Comparison of ENCODE assay signal across 18 cellular contexts in genomic region chr3:73727854-73728253, GRCh38.
A peak's percentile ranks its signal among the peaks of the same experiment; 100 is the strongest.
DNase-seq lines count a peak whose midpoint lies in the region; ATAC-seq and TF ChIP-seq lines count a peak whose summit lies in the region.
"Had no signal": no experiment of that assay in that cellular context is flagged by ENCODE, and none has a peak within 500 bp of the region (broad histone marks: within the 10 kb centered on the region; RNA-seq: fewer than 3 reads in every experiment).

No MANE protein-coding gene starts in this region.

- TF ChIP-seq RAD21 in SK-N-SH (IDR thresholded peaks at IDR 0.05; ENCODE audit: low read length) = no peak

- POLR2A ChIA-PET in SK-N-SH (lab: Yijun Ruan, JAX) = no interaction called here

- CTCF ChIA-PET in SK-N-SH (lab: Yijun Ruan, JAX) = interaction anchor here (0.8 kb wide), 1 partner anchor 219 kb away, joined by 4 read pairs; no protein-coding TSS in a partner anchor

- no peak overlapping the region for H3K27ac Mint-ChIP-seq in stimulated activated memory B cell treated with anti-CD40 and anti-IgM and Interleukin-4, amounts not matched to agents 10 μg/mL and 1 μg/mL and 100 μg/mL, for 72 hours
- H3K27ac Mint-ChIP-seq: activated naive CD8-positive, alpha-beta T cell treated with anti-CD3 and anti-CD28 coated beads, Interleukin-2, amount 50 U/mL, for 24 hours; activated T-cell treated with anti-CD3 and anti-CD28 coated beads, Interleukin-2, amount 50 U/mL, for 72 hours had no signal

- no peak for TF ChIP-seq EP300 in SK-N-SH (IDR thresholded peaks at IDR 0.05; ENCODE audit: borderline replicate concordance in 1 of 2, low read depth in 1 of 2, low read length in 1 of 2)

- no peaks in the 10 kb centered on the region for H3F3A ChIP-seq in SK-N-SH (replicated peaks; ENCODE audit: insufficient read depth)

- H3K4me1 Mint-ChIP-seq in stimulated activated memory B cell treated with anti-CD40 and anti-IgM and Interleukin-4, amounts not matched to agents 10 μg/mL and 1 μg/mL and 100 μg/mL, for 72 hours = no peaks in the 10 kb centered on the region
- H3K4me1 Mint-ChIP-seq: activated naive CD8-positive, alpha-beta T cell treated with anti-CD3 and anti-CD28 coated beads, Interleukin-2, amount 50 U/mL, for 24 hours had no signal

- TF ChIP-seq CTCF in SK-N-SH (IDR thresholded peaks at IDR 0.05) = no peak
- TF ChIP-seq CTCF in tibial artery (IDR thresholded peaks at IDR 0.05) = no peak

- H3K27me3 ChIP-seq in SK-N-SH (ENCODE audit: insufficient read depth) (no peaks in the 10 kb centered on the region), ectodermal cell (ENCODE audit: control insufficient read depth, insufficient read depth, low read length, poor library complexity, severe bottlenecking) (no peaks in the 10 kb centered on the region), muscle layer of duodenum (ENCODE audit: low read depth, low read length) (no peaks in the 10 kb centered on the region), tibial artery (no peaks in the 10 kb centered on the region)
- H3K27me3 ChIP-seq: pancreas had no signal

- H3K4me1 ChIP-seq in SK-N-SH (ENCODE audit: control insufficient read depth in 1 of 2, insufficient read depth in 2 of 2, low read depth in 1 of 2, low read length in 1 of 2) (peaks cover 11 to 14% of the 10 kb centered on the region in 2 experiments), ectodermal cell (ENCODE audit: control insufficient read depth, insufficient read depth, low read length) (peaks cover 23% of the 10 kb centered on the region), muscle layer of duodenum (ENCODE audit: control insufficient read depth in 1 of 2, insufficient read depth in 2 of 2, low read length in 2 of 2) (peaks cover 6 to 12% of the 10 kb centered on the region in 2 donors), tibial artery (peaks cover 0 to 17% (median 10%) of the 10 kb centered on the region in 4 donors)
- H3K4me1 ChIP-seq: pancreas had no signal

- no peak overlapping the region for H3K4me3 ChIP-seq in SK-N-SH (ENCODE audit: low read depth in 2 of 2, low read length in 1 of 2)
- no peak overlapping the region for H3K4me3 ChIP-seq in ectodermal cell (ENCODE audit: insufficient read depth, low read depth, low read length)
- no peak overlapping the region for H3K4me3 ChIP-seq in muscle layer of duodenum (ENCODE audit: low read depth in 1 of 2, low read length in 2 of 2)
- H3K4me3 ChIP-seq in tibial artery = no peak overlapping the region
- H3K4me3 ChIP-seq: lung, pancreas had no signal

- H3K9ac ChIP-seq in SK-N-SH = no peak overlapping the region

- no peaks in the 10 kb centered on the region for H3K9me3 ChIP-seq in SK-N-SH
- no peaks in the 10 kb centered on the region for H3K9me3 ChIP-seq in ectodermal cell (ENCODE audit: control insufficient read depth, low read length)
- no peaks in the 10 kb centered on the region for H3K9me3 ChIP-seq in muscle layer of duodenum (ENCODE audit: control insufficient read depth in 1 of 2, low read length in 2 of 2)
- H3K9me3 ChIP-seq in tibial artery = no peaks in the 10 kb centered on the region
- H3K9me3 ChIP-seq: pancreas, thoracic aorta had no signal

- no peaks in the 10 kb centered on the region for H3K36me3 ChIP-seq in SK-N-SH (replicated peaks in 1 of 2; ENCODE audit: control insufficient read depth in 1 of 2, insufficient read depth in 2 of 2, low read length in 1 of 2)
- no peaks in the 10 kb centered on the region for H3K36me3 ChIP-seq in ectodermal cell (ENCODE audit: control insufficient read depth, insufficient read depth, low read length)
- H3K36me3 ChIP-seq in muscle layer of duodenum (ENCODE audit: control insufficient read depth in 1 of 2, insufficient read depth in 2 of 2, low read length in 2 of 2) = no peaks in the 10 kb centered on the region
- H3K36me3 ChIP-seq in tibial artery = no peaks in the 10 kb centered on the region
- H3K36me3 ChIP-seq: pancreas, thoracic aorta had no signal

- no peak for ATAC-seq in HG02970 (IDR thresholded peaks at IDR 0.05; ENCODE audit: low FRiP score, unreplicated experiment)
- ATAC-seq in stimulated activated memory B cell treated with anti-CD40 and anti-IgM and Interleukin-4, amounts not matched to agents 10 μg/mL and 1 μg/mL and 100 μg/mL, for 72 hours = no peak
- ATAC-seq: activated naive CD8-positive, alpha-beta T cell treated with anti-CD3 and anti-CD28 coated beads, Interleukin-2, amount 50 U/mL, for 24 hours; activated T-cell treated with anti-CD3 and anti-CD28 coated beads, Interleukin-2, amount 50 U/mL, for 72 hours had no signal

- no peak overlapping the region for H3K4me3 Mint-ChIP-seq in stimulated activated memory B cell treated with anti-CD40 and anti-IgM and Interleukin-4, amounts not matched to agents 10 μg/mL and 1 μg/mL and 100 μg/mL, for 72 hours
- H3K4me3 Mint-ChIP-seq: activated naive CD8-positive, alpha-beta T cell treated with anti-CD3 and anti-CD28 coated beads, Interleukin-2, amount 50 U/mL, for 24 hours; activated T-cell treated with anti-CD3 and anti-CD28 coated beads, Interleukin-2, amount 50 U/mL, for 72 hours had no signal

- no peaks in the 10 kb centered on the region for H4K20me1 ChIP-seq in SK-N-SH (ENCODE audit: insufficient read depth)

- WGBS in SK-N-SH (ENCODE audit: low lambda C conversion rate) = 65% methylated on average over 2 of the region's 2 CpGs
- WGBS in ectodermal cell, 2 experiments = 87 to 90% methylated on average over 2 of the region's 2 CpGs

- H3K36me3 Mint-ChIP-seq in stimulated activated memory B cell treated with anti-CD40 and anti-IgM and Interleukin-4, amounts not matched to agents 10 μg/mL and 1 μg/mL and 100 μg/mL, for 72 hours = no peaks in the 10 kb centered on the region

- peak overlapping the region; percentile 65 for H3K4me2 ChIP-seq in SK-N-SH

- H2AFZ ChIP-seq in SK-N-SH (ENCODE audit: low read depth) = peak overlapping the region; percentile 71

- peak overlapping the region; percentile 65 to 82 for H3K27ac ChIP-seq in SK-N-SH (ENCODE audit: low read depth in 2 of 2, low read length in 1 of 2)
- peak overlapping the region; percentile 57 for H3K27ac ChIP-seq in ectodermal cell (ENCODE audit: insufficient read depth, low read depth, low read length, poor library complexity, severe bottlenecking)
- H3K27ac ChIP-seq in muscle layer of duodenum (ENCODE audit: low read length) = peak overlapping the region; percentile 25
- H3K27ac ChIP-seq in tibial artery = peak overlapping the region; percentile 20 to 47
- H3K27ac ChIP-seq: C4-2B, pancreas had no signal

- no peaks in the 10 kb centered on the region for H3K27me3 Mint-ChIP-seq in stimulated activated memory B cell treated with anti-CD40 and anti-IgM and Interleukin-4, amounts not matched to agents 10 μg/mL and 1 μg/mL and 100 μg/mL, for 72 hours
- H3K27me3 Mint-ChIP-seq: activated naive CD8-positive, alpha-beta T cell treated with anti-CD3 and anti-CD28 coated beads, Interleukin-2, amount 50 U/mL, for 24 hours had no signal

- intact Hi-C loops in tibial artery (cut with DNase I; ENCODE audit: low total_unique reads) = no loop called here

- no peaks in the 10 kb centered on the region for H3K79me2 ChIP-seq in SK-N-SH (ENCODE audit: insufficient read depth)

- H3K9me2 ChIP-seq in SK-N-SH = no peaks in the 10 kb centered on the region

- H3K9me3 Mint-ChIP-seq in stimulated activated memory B cell treated with anti-CD40 and anti-IgM and Interleukin-4, amounts not matched to agents 10 μg/mL and 1 μg/mL and 100 μg/mL, for 72 hours = peaks cover 5% of the 10 kb centered on the region

- no peak for DNase-seq in SK-N-SH
- DNase-seq in tibial artery = no peak
- no peak for DNase-seq in RKO (ENCODE audit: low spot score)
- DNase-seq in NCI-H1694 treated with DMSO at 0.1 percent for 48 hours (lab: John Stamatoyannopoulos, UW) = no peak
- DNase-seq: activated CD4-positive, alpha-beta T cell treated with anti-CD3 and anti-CD28 coated beads, Interleukin-2, amount 50 U/mL, for 1 hour; activated naive CD8-positive, alpha-beta T cell treated with anti-CD3 and anti-CD28 coated beads, Interleukin-2, amount 50 U/mL, for 24 hours; activated T-cell treated with anti-CD3 and anti-CD28 coated beads, Interleukin-2, amount 50 U/mL, for 72 hours; NCI-H2081 treated with DMSO at 0.1 percent for 48 hours; NCI-H82; RPMI8226 had no signal

TF ChIP-seq in SK-N-SH, 30 proteins besides CTCF, POLR2A, EP300 and RAD21 (continues in another document):
- TF ChIP-seq FOSL2 (IDR thresholded peaks at IDR 0.05; ENCODE audit: borderline replicate concordance, low read depth) (no peak), TEAD4 (IDR thresholded peaks at IDR 0.05; ENCODE audit: borderline replicate concordance, insufficient read depth) (no peak), GATA2 (CRISPR knock-in tag; IDR thresholded peaks at IDR 0.05) (no peak), FOXJ3 (CRISPR knock-in tag; IDR thresholded peaks at IDR 0.05) (no peak)
- TF ChIP-seq, protein P1, sequence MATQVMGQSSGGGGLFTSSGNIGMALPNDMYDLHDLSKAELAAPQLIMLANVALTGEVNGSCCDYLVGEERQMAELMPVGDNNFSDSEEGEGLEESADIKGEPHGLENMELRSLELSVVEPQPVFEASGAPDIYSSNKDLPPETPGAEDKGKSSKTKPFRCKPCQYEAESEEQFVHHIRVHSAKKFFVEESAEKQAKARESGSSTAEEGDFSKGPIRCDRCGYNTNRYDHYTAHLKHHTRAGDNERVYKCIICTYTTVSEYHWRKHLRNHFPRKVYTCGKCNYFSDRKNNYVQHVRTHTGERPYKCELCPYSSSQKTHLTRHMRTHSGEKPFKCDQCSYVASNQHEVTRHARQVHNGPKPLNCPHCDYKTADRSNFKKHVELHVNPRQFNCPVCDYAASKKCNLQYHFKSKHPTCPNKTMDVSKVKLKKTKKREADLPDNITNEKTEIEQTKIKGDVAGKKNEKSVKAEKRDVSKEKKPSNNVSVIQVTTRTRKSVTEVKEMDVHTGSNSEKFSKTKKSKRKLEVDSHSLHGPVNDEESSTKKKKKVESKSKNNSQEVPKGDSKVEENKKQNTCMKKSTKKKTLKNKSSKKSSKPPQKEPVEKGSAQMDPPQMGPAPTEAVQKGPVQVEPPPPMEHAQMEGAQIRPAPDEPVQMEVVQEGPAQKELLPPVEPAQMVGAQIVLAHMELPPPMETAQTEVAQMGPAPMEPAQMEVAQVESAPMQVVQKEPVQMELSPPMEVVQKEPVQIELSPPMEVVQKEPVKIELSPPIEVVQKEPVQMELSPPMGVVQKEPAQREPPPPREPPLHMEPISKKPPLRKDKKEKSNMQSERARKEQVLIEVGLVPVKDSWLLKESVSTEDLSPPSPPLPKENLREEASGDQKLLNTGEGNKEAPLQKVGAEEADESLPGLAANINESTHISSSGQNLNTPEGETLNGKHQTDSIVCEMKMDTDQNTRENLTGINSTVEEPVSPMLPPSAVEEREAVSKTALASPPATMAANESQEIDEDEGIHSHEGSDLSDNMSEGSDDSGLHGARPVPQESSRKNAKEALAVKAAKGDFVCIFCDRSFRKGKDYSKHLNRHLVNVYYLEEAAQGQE (IDR thresholded peaks at IDR 0.05; ENCODE audit: low read depth, low read length) = no peak
